ENCODE assay signal across 11 cellular contexts in genomic region chr19:45528149-45528743, GRCh38. TPM values are rescaled to one million over a fixed set of nuclear protein-coding genes. Genes with fewer than 3 reads are reported as not detected.
DNase-seq lines count a peak whose midpoint lies in the region; ATAC-seq and FAIRE-seq lines count a peak whose summit lies in the region.
"Had no signal": no experiment of that assay in that cellular context is flagged by ENCODE, and none has a peak within 500 bp of the region (broad histone marks: within the 10 kb centered on the region; RNA-seq: fewer than 3 reads in every experiment).

No MANE protein-coding gene starts in this region.

- H3K36me3 ChIP-seq in endocrine pancreas (ENCODE audit: control insufficient read depth, insufficient read depth, low read length): no peaks in the 10 kb centered on the region

- H3K4me1 ChIP-seq in endocrine pancreas (ENCODE audit: control insufficient read depth, insufficient read depth, low read length): no peaks in the 10 kb centered on the region

- FAIRE-seq in frontal cortex (lab: Jason Lieb, UNC): no peak
- FAIRE-seq: GM18507 had no signal

- peak overlapping the region; percentile 51 for H3K4me3 ChIP-seq in endocrine pancreas (ENCODE audit: control insufficient read depth, insufficient read depth, low read length)

- no peaks in the 10 kb centered on the region for H3K9me3 Mint-ChIP-seq in natural killer cell treated with Interleukin-12 subunit alpha and Interleukin-12 subunit beta and Interleukin-15 and Interleukin-18, amount 100 ng/mL, for 72 hours

- H3K9ac ChIP-seq in endocrine pancreas (ENCODE audit: control insufficient read depth, insufficient read depth, low read length): peak overlapping the region; percentile 52

- H3K27me3 Mint-ChIP-seq in natural killer cell treated with Interleukin-12 subunit alpha and Interleukin-12 subunit beta and Interleukin-15 and Interleukin-18, amount 100 ng/mL, for 72 hours: no peaks in the 10 kb centered on the region

- no peaks in the 10 kb centered on the region for H3K9me3 ChIP-seq in endocrine pancreas (ENCODE audit: control insufficient read depth, low read length)

- H3K4me3 Mint-ChIP-seq in natural killer cell treated with Interleukin-12 subunit alpha and Interleukin-12 subunit beta and Interleukin-15 and Interleukin-18, amount 100 ng/mL, for 72 hours: no peak overlapping the region

- peaks cover 12% of the 10 kb centered on the region for H3K36me3 Mint-ChIP-seq in natural killer cell treated with Interleukin-12 subunit alpha and Interleukin-12 subunit beta and Interleukin-15 and Interleukin-18, amount 100 ng/mL, for 72 hours

- peak; percentile 38 for DNase-seq in DMS79 (lab: John Stamatoyannopoulos, UW)
- peak; percentile 42 for DNase-seq in NCI-H2196 treated with DMSO at 0.1 percent for 48 hours (lab: John Stamatoyannopoulos, UW; ENCODE audit: unreplicated experiment)
- no peak for DNase-seq in natural killer cell treated with Interleukin-12 subunit alpha and Interleukin-12 subunit beta and Interleukin-15 and Interleukin-18, amount 100 ng/mL, for 72 hours (ENCODE audit: low spot score)
- DNase-seq in NCI-H446 (lab: John Stamatoyannopoulos, UW): no peak
- no peak for DNase-seq in activated T-cell treated with anti-CD3 and anti-CD28 coated beads, Interleukin-2, amount 50 U/mL, for 48 hours
- DNase-seq in frontal cortex (ENCODE audit: low spot score in 2 of 2): no peak
- DNase-seq: activated CD4-positive, alpha-beta T cell treated with anti-CD3 and anti-CD28 coated beads for 4 hours; KBM-7 had no signal

- H3K27me3 ChIP-seq in endocrine pancreas (ENCODE audit: control insufficient read depth, insufficient read depth, low read length): no peaks in the 10 kb centered on the region

- ATAC-seq in natural killer cell treated with Interleukin-12 subunit alpha and Interleukin-12 subunit beta and Interleukin-15 and Interleukin-18, amount 100 ng/mL, for 72 hours: no peak
- no peak for ATAC-seq in HG03025 (IDR thresholded peaks at IDR 0.05; ENCODE audit: low FRiP score, unreplicated experiment)

- peak overlapping the region; percentile 56 to 60 for H3K27ac Mint-ChIP-seq in natural killer cell treated with Interleukin-12 subunit alpha and Interleukin-12 subunit beta and Interleukin-15 and Interleukin-18, amount 100 ng/mL, for 72 hours

- H3K4me1 Mint-ChIP-seq in natural killer cell treated with Interleukin-12 subunit alpha and Interleukin-12 subunit beta and Interleukin-15 and Interleukin-18, amount 100 ng/mL, for 72 hours (ENCODE audit: low read depth in 2 of 2): peaks cover 20% of the 10 kb centered on the region in 2 donors

RNA-seq across cellular contexts. Expression of gene VASP, which starts 21.0 kb away (rescaled TPM):
- total RNA-seq in natural killer cell treated with Interleukin-12 subunit alpha and Interleukin-12 subunit beta and Interleukin-15 and Interleukin-18, amount 100 ng/mL, for 72 hours: 100 to 1,000 TPM; 447 to 589 TPM
- 9.0 TPM for total RNA-seq in frontal cortex

RNA-seq across cellular contexts. Expression of gene PPM1N, which starts 30.0 kb away (rescaled TPM):
- 1 to 10 TPM; 3.2 to 3.6 TPM for total RNA-seq in natural killer cell treated with Interleukin-12 subunit alpha and Interleukin-12 subunit beta and Interleukin-15 and Interleukin-18, amount 100 ng/mL, for 72 hours
- total RNA-seq in frontal cortex: 0.82 TPM

RNA-seq across cellular contexts. Expression of gene RTN2, which starts 31.4 kb away (rescaled TPM):
- total RNA-seq in natural killer cell treated with Interleukin-12 subunit alpha and Interleukin-12 subunit beta and Interleukin-15 and Interleukin-18, amount 100 ng/mL, for 72 hours: 1 to 10 TPM; 5.9 to 7.8 TPM
- 54.2 TPM for total RNA-seq in frontal cortex

RNA-seq across cellular contexts. Expression of gene OPA3, which starts 56.4 kb away (rescaled TPM):
- total RNA-seq in natural killer cell treated with Interleukin-12 subunit alpha and Interleukin-12 subunit beta and Interleukin-15 and Interleukin-18, amount 100 ng/mL, for 72 hours: 10 to 100 TPM; 17.0 to 17.5 TPM
- 1.6 TPM for total RNA-seq in frontal cortex

Comparison
In these comparisons a context has a peak if more than half of its experiments do, and no peak if none do; other contexts are left out.
1. DNase-seq: peak in DMS79 (single experiment) and NCI-H2196 treated with DMSO at 0.1 percent for 48 hours (single experiment); none in natural killer cell treated with Interleukin-12 subunit alpha and Interleukin-12 subunit beta and Interleukin-15 and Interleukin-18, amount 100 ng/mL, for 72 hours (single experiment), NCI-H446 (0 of 2), activated T-cell treated with anti-CD3 and anti-CD28 coated beads, Interleukin-2, amount 50 U/mL, for 48 hours (0 of 2) and frontal cortex (0 of 2).
2. RNA of gene VASP, which starts 21.0 kb away (total RNA-seq): 447 to 589 TPM in natural killer cell treated with Interleukin-12 subunit alpha and Interleukin-12 subunit beta and Interleukin-15 and Interleukin-18, amount 100 ng/mL, for 72 hours; 9.0 TPM in frontal cortex (single experiment); every median in the first group is over 10 times any median in the second.